ENCODE assay signal across 8 cellular contexts in the genomic region with DNA sequence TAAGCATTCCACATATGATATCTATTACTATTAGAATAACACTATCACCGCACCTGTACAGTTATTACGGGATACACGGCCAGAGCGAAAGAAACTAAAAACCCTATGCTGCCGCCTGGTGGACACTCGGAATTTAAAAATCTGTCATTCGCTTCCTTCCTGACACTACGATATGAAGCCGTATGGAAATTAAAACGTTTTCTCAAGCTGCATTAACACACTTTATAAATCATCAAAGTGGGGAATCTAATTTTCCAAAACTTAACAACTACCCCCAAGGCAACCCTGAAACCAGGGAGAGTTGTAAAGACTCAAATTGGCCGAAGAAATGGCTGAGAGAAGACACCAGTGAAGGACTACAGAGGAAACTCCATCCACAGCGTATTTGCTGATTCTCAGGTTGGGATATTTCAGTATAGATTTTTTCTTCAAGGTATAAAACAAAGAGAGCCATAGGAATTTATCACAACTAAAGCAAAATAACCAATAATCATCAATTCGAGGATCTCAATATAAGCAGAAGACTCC. TPM values are rescaled to one million over a fixed set of nuclear protein-coding genes. Genes with fewer than 3 reads are reported as not detected.
DNase-seq lines count a peak whose midpoint lies in the region; ATAC-seq and TF ChIP-seq lines count a peak whose summit lies in the region.

No MANE protein-coding gene starts in this region.

- ATAC-seq in GM21423 (IDR thresholded peaks at IDR 0.05; ENCODE audit: unreplicated experiment), result peak; percentile 91

- H3K9ac ChIP-seq in KMS-11, result no peak overlapping the region

- no peaks in the 10 kb centered on the region for H4K20me1 ChIP-seq in KMS-11 (ENCODE audit: insufficient read depth)

- H3K27ac Mint-ChIP-seq in Calu3 (ENCODE audit: unreplicated experiment) (no peak overlapping the region), progenitor cell of endocrine pancreas (no peak overlapping the region)

- H3K27me3 Mint-ChIP-seq in Calu3 (ENCODE audit: unreplicated experiment) (no peaks in the 10 kb centered on the region), progenitor cell of endocrine pancreas (peaks cover 19% of the 10 kb centered on the region)

- no peaks in the 10 kb centered on the region for H3K9me3 Mint-ChIP-seq in Calu3 (ENCODE audit: low read depth, unreplicated experiment)
- no peaks in the 10 kb centered on the region for H3K9me3 Mint-ChIP-seq in progenitor cell of endocrine pancreas (ENCODE audit: low read depth)

- peak; percentile 78 for DNase-seq in Calu3
- DNase-seq in SHP77 treated with DMSO at 0.1 percent for 48 hours (lab: John Stamatoyannopoulos, UW), result peak; percentile 36
- peak; percentile 19 to 55 (median 34) for DNase-seq in activated naive CD4-positive, alpha-beta T cell (lab: John Stamatoyannopoulos, UW)
- peak; percentile 32 to 88 (median 74) for DNase-seq in head of caudate nucleus
- peak; percentile 31 for DNase-seq in progenitor cell of endocrine pancreas (ENCODE audit: low spot score, unreplicated experiment)
- DNase-seq in cortex of kidney (lab: John Stamatoyannopoulos, UW), result no peak

- H3K36me3 Mint-ChIP-seq in Calu3 (ENCODE audit: insufficient read depth, unreplicated experiment) (no peaks in the 10 kb centered on the region), progenitor cell of endocrine pancreas (ENCODE audit: insufficient read depth) (no peaks in the 10 kb centered on the region)

- no peaks in the 10 kb centered on the region for H3K36me3 ChIP-seq in KMS-11 (ENCODE audit: insufficient read depth)

- intact Hi-C loops in Calu3 (cut with micrococcal nuclease; ENCODE audit: unreplicated experiment) (loop anchor here (1.0 to 2.0 kb wide), 4 partner anchors 44 to 470 kb away; no protein-coding TSS in a partner anchor), head of caudate nucleus (cut with DNase I) (no loop called here)

- H3K27me3 ChIP-seq in KMS-11 (ENCODE audit: insufficient read depth, low read depth), result no peaks in the 10 kb centered on the region

- H2AFZ ChIP-seq in KMS-11 (ENCODE audit: low read depth), result peak overlapping the region; percentile 56

- H3K79me2 ChIP-seq in KMS-11 (ENCODE audit: insufficient read depth, low read depth), result no peaks in the 10 kb centered on the region

- no peak overlapping the region for H3K4me3 ChIP-seq in KMS-11 (IDR thresholded peaks at IDR 0.05; ENCODE audit: insufficient read depth, low read depth, low read length)

- H3K4me3 Mint-ChIP-seq in Calu3 (ENCODE audit: low read depth, unreplicated experiment) (peak overlapping the region; percentile 21), progenitor cell of endocrine pancreas (ENCODE audit: low read depth) (no peak overlapping the region)

- H3K4me1 Mint-ChIP-seq in Calu3 (ENCODE audit: low read depth, unreplicated experiment), result peaks cover 13% of the 10 kb centered on the region
- peaks cover 6% of the 10 kb centered on the region for H3K4me1 Mint-ChIP-seq in progenitor cell of endocrine pancreas (ENCODE audit: low read depth)

- H3K4me2 ChIP-seq in KMS-11, result peak overlapping the region; percentile 38

- no peak for TF ChIP-seq CTCF in Calu3 (IDR thresholded peaks at IDR 0.05; ENCODE audit: unreplicated experiment)
- TF ChIP-seq CTCF in KMS-11 (conservative IDR thresholded peaks at IDR 0.05; ENCODE audit: low read depth, low read length), result peak; percentile 90
- peak; percentile 83 for TF ChIP-seq CTCF in progenitor cell of endocrine pancreas (IDR thresholded peaks at IDR 0.05; ENCODE audit: unreplicated experiment)

- no TSS peak for BruUV-seq in Calu3 (replicated peaks; lab: Mats Ljungman, UMichigan)

- no peak overlapping the region for H3K27ac ChIP-seq in KMS-11

- H3K4me1 ChIP-seq in KMS-11 (ENCODE audit: low read depth, poor library complexity, severe bottlenecking), result peaks cover 5% of the 10 kb centered on the region

- CTCF ChIA-PET in Calu3 (lab: Charles Lee), result interaction anchor here (0.5 to 1.3 kb wide), 5 partner anchors 16 to 490 kb away, joined by 3 to 5 read pairs (median 3); no protein-coding TSS in a partner anchor

RNA-seq across cellular contexts. Expression of a gene that starts 1.4 kb away (rescaled TPM):
- total RNA-seq in Calu3 (2022) (0.07 TPM in 1 of 2 replicates, not detected in the other), progenitor cell of endocrine pancreas (not detected in 2 replicates)

RNA-seq across cellular contexts. Expression of a gene that starts 36.7 kb away (rescaled TPM):
- total RNA-seq in Calu3 (2022) (22.9 and 23.9 TPM in 2 replicates), progenitor cell of endocrine pancreas (0.67 and 0.75 TPM in 2 replicates)

Comparison
In these comparisons a context has a peak if more than half of its experiments do, and no peak if none do; other contexts are left out.
1. RNA of a gene that starts 36.7 kb away (total RNA-seq): 22.9 to 23.9 TPM in Calu3; 0.67 to 0.75 TPM in progenitor cell of endocrine pancreas; every median in the first group is over 10 times any median in the second.